14 cellular contexts compared by ENCODE assay signal in the genomic region with DNA sequence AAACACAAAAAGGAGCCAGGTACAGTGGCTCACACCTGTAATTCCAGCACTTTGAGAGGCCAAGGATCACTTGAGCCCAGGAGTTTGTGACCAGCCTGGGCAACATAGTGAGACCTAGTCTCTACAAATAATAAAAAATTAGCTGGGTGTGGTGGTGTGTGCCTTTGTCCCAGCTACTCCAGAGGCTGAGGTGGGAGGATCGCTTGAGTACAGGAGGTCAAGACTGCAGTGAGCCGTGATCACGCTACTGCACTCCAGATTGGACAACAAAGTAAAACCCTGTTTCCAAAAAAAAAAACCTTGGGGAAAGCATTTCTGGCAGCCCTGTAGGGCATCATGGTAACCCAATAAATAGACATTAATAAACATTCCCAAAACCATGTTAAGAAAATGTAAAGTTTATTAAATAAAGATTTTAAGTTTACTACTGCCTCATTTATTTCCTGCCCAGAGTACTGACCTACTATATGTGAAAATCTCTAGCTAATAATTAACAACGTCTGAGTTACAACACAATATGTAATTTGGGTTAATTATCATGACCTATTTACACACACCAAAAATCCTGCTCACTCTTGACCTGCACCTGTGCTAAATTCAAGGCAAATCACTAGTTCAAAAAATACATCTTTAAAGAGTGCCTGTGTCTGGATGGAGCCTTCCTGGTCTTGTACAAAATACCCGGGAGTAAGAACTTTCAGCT. TPM values are rescaled to one million over a fixed set of nuclear protein-coding genes. Genes with fewer than 3 reads are reported as not detected.
DNase-seq lines count a peak whose midpoint lies in the region; ATAC-seq and TF ChIP-seq lines count a peak whose summit lies in the region.
"Had no signal": no experiment of that assay in that cellular context is flagged by ENCODE, and none has a peak within 500 bp of the region (broad histone marks: within the 10 kb centered on the region; RNA-seq: fewer than 3 reads in every experiment).

No MANE protein-coding gene starts in this region.

- intact Hi-C loops in Panc1 (cut with micrococcal nuclease; ENCODE audit: unreplicated experiment), result no loop called here

- no peak overlapping the region for H3K18ac ChIP-seq in mesenchymal stem cell (ENCODE audit: low read depth in 1 of 2, low read length in 2 of 2)

- H2BK12ac ChIP-seq in mesenchymal stem cell (ENCODE audit: low read length in 2 of 2), result no peak overlapping the region

- no peak overlapping the region for H2BK5ac ChIP-seq in mesenchymal stem cell (ENCODE audit: low read depth, low read length, poor library complexity, severe bottlenecking)

- H4K8ac ChIP-seq in mesenchymal stem cell (ENCODE audit: low read length), result no peak overlapping the region

- H3K9ac ChIP-seq in BLaER1 treated with 17β-estradiol and CSF1 and Interleukin-3, amounts not matched to agents 10 nM and 100 nM, result peak overlapping the region in 7 of 11 experiments; percentile 2 to 53 (median 26); a peak in 7 of 22 replicates
- peak overlapping the region; percentile 16 for H3K9ac ChIP-seq in mesenchymal stem cell (ENCODE audit: low read length)

- H2BK120ac ChIP-seq in mesenchymal stem cell (ENCODE audit: low read depth, low read length), result no peak overlapping the region

- TF ChIP-seq CTCF in Panc1 (IDR thresholded peaks at IDR 0.05), result no peak

- H3K4me3 ChIP-seq in BLaER1 treated with 17β-estradiol and CSF1 and Interleukin-3, amounts not matched to agents 10 nM and 100 nM, result no peak overlapping the region
- H3K4me3 ChIP-seq in Panc1 (ENCODE audit: low read depth in 2 of 2, low read length in 2 of 2), result no peak overlapping the region
- H3K4me3 ChIP-seq in mesenchymal stem cell (ENCODE audit: insufficient read depth in 1 of 2, low read depth in 1 of 2, low read length in 2 of 2), result no peak overlapping the region
- H3K4me3 ChIP-seq: colonic mucosa, MG63 had no signal

- no peak overlapping the region for H3K14ac ChIP-seq in mesenchymal stem cell (ENCODE audit: low read length in 2 of 2)

- no peak overlapping the region for H3K27ac ChIP-seq in BLaER1 treated with 17β-estradiol and CSF1 and Interleukin-3, amounts not matched to agents 10 nM and 100 nM
- H3K27ac ChIP-seq in Panc1 (ENCODE audit: low read length), result peak overlapping the region; percentile 41
- no peak overlapping the region for H3K27ac ChIP-seq in mesenchymal stem cell (ENCODE audit: low read length, poor library complexity, severe bottlenecking)
- no peak overlapping the region for H3K27ac ChIP-seq in caudate nucleus (ENCODE audit: low read depth, low read length)
- H3K27ac ChIP-seq: colonic mucosa had no signal

- no peak overlapping the region for H2AK5ac ChIP-seq in mesenchymal stem cell (ENCODE audit: low read length, severe bottlenecking)

- no peak overlapping the region for H3K4ac ChIP-seq in mesenchymal stem cell (ENCODE audit: low read depth in 1 of 2, low read length in 2 of 2)

- H3K23ac ChIP-seq in mesenchymal stem cell (ENCODE audit: low read length in 2 of 2), result no peak overlapping the region

- no peak overlapping the region; a peak in 2 of 22 replicates for H3K4me2 ChIP-seq in BLaER1 treated with 17β-estradiol and CSF1 and Interleukin-3, amounts not matched to agents 10 nM and 100 nM
- no peak overlapping the region for H3K4me2 ChIP-seq in mesenchymal stem cell (ENCODE audit: low read length, poor library complexity, severe bottlenecking)

- DNase-seq in Panc1 (ENCODE audit: low read depth, low spot score) (no peak), mesenchymal stem cell (no peak), caudate nucleus (lab: John Stamatoyannopoulos, UW) (no peak), islet precursor cell (no peak), A172 (ENCODE audit: low spot score) (no peak)
- DNase-seq: activated CD4-positive, alpha-beta T cell treated with anti-CD3 and anti-CD28 coated beads, Interleukin-2, amount 50 U/mL, for 1 hour; activated naive CD4-positive, alpha-beta T cell treated with anti-CD3 and anti-CD28 coated beads, Interleukin-2, amount 50 U/mL, for 16 hours; colonic mucosa; GDM1; MG63; NCI-H2171 treated with DMSO at 0.1 percent for 48 hours; stimulated activated CD4-positive, alpha-beta T cell treated with anti-CD3 and anti-CD28 coated beads, Interleukin-2, amount 100 ng/mL, for 48 hours; stimulated activated naive CD4-positive, alpha-beta T cell treated with Interleukin-2 at 50 U/mL for 16 hours had no signal

- BruUV-seq in Panc1 (replicated peaks; lab: Mats Ljungman, UMichigan), result no TSS peak

- peaks cover 96 to 100% (median 100%) of the 10 kb centered on the region in 11 experiments for H3K36me3 ChIP-seq in BLaER1 treated with 17β-estradiol and CSF1 and Interleukin-3, amounts not matched to agents 10 nM and 100 nM
- H3K36me3 ChIP-seq in Panc1 (ENCODE audit: control insufficient read depth, insufficient read depth, low read length), result peaks cover 23% of the 10 kb centered on the region
- H3K36me3 ChIP-seq in mesenchymal stem cell (ENCODE audit: control insufficient read depth in 1 of 2, insufficient read depth in 2 of 2, low read depth in 1 of 2, low read length in 2 of 2), result peaks cover 56 to 78% of the 10 kb centered on the region in 2 experiments

- no peak overlapping the region for H2BK15ac ChIP-seq in mesenchymal stem cell (ENCODE audit: low read depth, poor library complexity, severe bottlenecking)

- no peak overlapping the region for H2AFZ ChIP-seq in mesenchymal stem cell (ENCODE audit: low read depth, low read length)

- in situ Hi-C loops in Panc1 (cut with HindIII; ENCODE audit: low pct_unique_long_range_greater_than_20kb, low sequenced_read_pairs), result no loop called here

- ATAC-seq in Panc1, result no peak

- H4K20me1 ChIP-seq in BLaER1 treated with 17β-estradiol and CSF1 and Interleukin-3, amounts not matched to agents 10 nM and 100 nM, result peaks cover 70 to 100% (median 100%) of the 10 kb centered on the region in 11 experiments

- H4K91ac ChIP-seq in mesenchymal stem cell (ENCODE audit: low read length), result no peak overlapping the region

- WGBS in mesenchymal stem cell, result 95% methylated on average over 5 of the region's 5 CpGs

- H3K27me3 ChIP-seq in BLaER1 treated with 17β-estradiol and CSF1 and Interleukin-3, amounts not matched to agents 10 nM and 100 nM, result no peaks in the 10 kb centered on the region
- H3K27me3 ChIP-seq in Panc1 (ENCODE audit: control insufficient read depth, insufficient read depth, low read length), result no peaks in the 10 kb centered on the region
- H3K27me3 ChIP-seq in mesenchymal stem cell (ENCODE audit: control insufficient read depth in 1 of 2, insufficient read depth in 1 of 2, low read length in 2 of 2), result no peaks in the 10 kb centered on the region
- H3K27me3 ChIP-seq: colonic mucosa, MG63 had no signal

- H3K9me3 ChIP-seq in BLaER1 treated with 17β-estradiol and CSF1 and Interleukin-3, amounts not matched to agents 10 nM and 100 nM (replicated peaks in 1 of 11), result no peaks in the 10 kb centered on the region
- no peaks in the 10 kb centered on the region for H3K9me3 ChIP-seq in Panc1 (ENCODE audit: control insufficient read depth, insufficient read depth, low read depth, low read length)
- no peaks in the 10 kb centered on the region for H3K9me3 ChIP-seq in mesenchymal stem cell (ENCODE audit: control insufficient read depth, low read length)
- H3K9me3 ChIP-seq: colonic mucosa, MG63 had no signal

- POLR2A ChIA-PET in Panc1 (lab: Charles Lee), result interaction anchor here (0.7 kb wide), 1 partner anchor 23 kb away, joined by 3 read pairs; no protein-coding TSS in a partner anchor

- H3K4me1 ChIP-seq in BLaER1 treated with 17β-estradiol and CSF1 and Interleukin-3, amounts not matched to agents 10 nM and 100 nM, result peaks cover 5 to 75% (median 21%) of the 10 kb centered on the region in 10 experiments; a peak in 17 of 20 replicates
- H3K4me1 ChIP-seq in Panc1 (ENCODE audit: control insufficient read depth, insufficient read depth, low read length) (peaks cover 53% of the 10 kb centered on the region), mesenchymal stem cell (ENCODE audit: control insufficient read depth, insufficient read depth, low read depth, low read length) (peaks cover 4% of the 10 kb centered on the region)
- H3K4me1 ChIP-seq: colonic mucosa had no signal

- CTCF ChIA-PET in Panc1 (lab: Charles Lee), result interaction anchor here (0.6 kb wide), 1 partner anchor 47 kb away, joined by 7 read pairs; no protein-coding TSS in a partner anchor

- peaks cover 1% of the 10 kb centered on the region for H3K79me1 ChIP-seq in mesenchymal stem cell (replicated peaks; ENCODE audit: low read length, poor library complexity, severe bottlenecking)

RNA-seq across cellular contexts. Expression of gene EEF1G, which starts 8.4 kb away (rescaled TPM):
- total RNA-seq in Panc1 (2021; ENCODE audit: unreplicated experiment), result 1,119 TPM
- 1,553 TPM for polyA plus RNA-seq in Panc1 (2012; ENCODE audit: insufficient read length)
- polyA plus RNA-seq in mesenchymal stem cell (2013, experiment 1 of 2), result 1,160 TPM
- 1,130 TPM for polyA plus RNA-seq in mesenchymal stem cell (2013, experiment 2 of 2)
- total RNA-seq in A172 (2014; rRNA removed; shearing (Covaris generic)), result 1,294 and 1,343 TPM in 2 replicates

RNA-seq across cellular contexts. Expression of gene AHNAK, which starts 18.6 kb away (rescaled TPM):
- total RNA-seq in Panc1 (2021; ENCODE audit: unreplicated experiment), result 844 TPM
- 355 TPM for polyA plus RNA-seq in Panc1 (2012; ENCODE audit: insufficient read length)
- 71.8 TPM for polyA plus RNA-seq in mesenchymal stem cell (2013, experiment 1 of 2)
- 65.2 TPM for polyA plus RNA-seq in mesenchymal stem cell (2013, experiment 2 of 2)
- total RNA-seq in A172 (2014; rRNA removed; shearing (Covaris generic)), result 298 and 391 TPM in 2 replicates

RNA-seq across cellular contexts. Expression of gene TUT1, which starts 26.1 kb away (rescaled TPM):
- 19.9 TPM for total RNA-seq in Panc1 (2021; ENCODE audit: unreplicated experiment)
- polyA plus RNA-seq in Panc1 (2012; ENCODE audit: insufficient read length), result 21.9 TPM
- polyA plus RNA-seq in mesenchymal stem cell (2013, experiment 1 of 2), result 6.3 TPM
- 6.5 TPM for polyA plus RNA-seq in mesenchymal stem cell (2013, experiment 2 of 2)
- 7.9 and 9.6 TPM in 2 replicates for total RNA-seq in A172 (2014; rRNA removed; shearing (Covaris generic))

RNA-seq across cellular contexts. Expression of gene MTA2, which starts 36.4 kb away (rescaled TPM):
- total RNA-seq in Panc1 (2021; ENCODE audit: unreplicated experiment), result 163 TPM
- polyA plus RNA-seq in Panc1 (2012; ENCODE audit: insufficient read length), result 129 TPM
- polyA plus RNA-seq in mesenchymal stem cell (2013, experiment 1 of 2), result 50.7 TPM
- polyA plus RNA-seq in mesenchymal stem cell (2013, experiment 2 of 2), result 50.7 TPM
- 114 and 139 TPM in 2 replicates for total RNA-seq in A172 (2014; rRNA removed; shearing (Covaris generic))

RNA-seq across cellular contexts. Expression of gene EML3, which starts 47.3 kb away (rescaled TPM):
- 88.8 TPM for total RNA-seq in Panc1 (2021; ENCODE audit: unreplicated experiment)
- polyA plus RNA-seq in Panc1 (2012; ENCODE audit: insufficient read length), result 77.9 TPM
- 30.1 TPM for polyA plus RNA-seq in mesenchymal stem cell (2013, experiment 1 of 2)
- 29.3 TPM for polyA plus RNA-seq in mesenchymal stem cell (2013, experiment 2 of 2)
- 16.0 and 19.5 TPM in 2 replicates for total RNA-seq in A172 (2014; rRNA removed; shearing (Covaris generic))
